In genomic region chr14:35124127-35124526, GRCh38 we compare ENCODE assay signal across 12 cellular contexts. TPM values are rescaled to one million over a fixed set of nuclear protein-coding genes. Genes with fewer than 3 reads are reported as not detected.
DNase-seq lines count a peak whose midpoint lies in the region; ATAC-seq and TF ChIP-seq lines count a peak whose summit lies in the region.
"Had no signal": no experiment of that assay in that cellular context is flagged by ENCODE, and none has a peak within 500 bp of the region (broad histone marks: within the 10 kb centered on the region; RNA-seq: fewer than 3 reads in every experiment).

No MANE protein-coding gene starts in this region.

- H3K9me3 Mint-ChIP-seq in GM23338 = no peaks in the 10 kb centered on the region
- no peaks in the 10 kb centered on the region for H3K9me3 Mint-ChIP-seq in activated T-helper 1 cell treated with anti-CD3 and anti-CD28 coated beads, Interleukin-12 subunit alpha, Interleukin-12 subunit beta, Interleukin-2, Interleukin-4 antibody, amounts not matched to agents 30 ng/mL and 10 ng/mL and 1 ng/mL, durations not matched to agents 14 hours and 24 hours and 36 hours

- H3K27me3 ChIP-seq in A673 (replicated peaks; ENCODE audit: insufficient read depth, low read depth, low read length, poor library complexity) = no peaks in the 10 kb centered on the region
- H3K27me3 ChIP-seq in GM23338 (ENCODE audit: insufficient read depth) = no peaks in the 10 kb centered on the region
- H3K27me3 ChIP-seq in iPS-20b (ENCODE audit: insufficient read depth, low read length) = no peaks in the 10 kb centered on the region
- H3K27me3 ChIP-seq in aorta (ENCODE audit: control insufficient read depth in 1 of 2, insufficient read depth in 2 of 2, low read length in 1 of 2) = no peaks in the 10 kb centered on the region
- H3K27me3 ChIP-seq: foreskin keratinocyte had no signal

- ATAC-seq in GM23338 = no peak
- ATAC-seq in HG03469 (IDR thresholded peaks at IDR 0.05; ENCODE audit: unreplicated experiment) = no peak
- no peak for ATAC-seq in aorta (ENCODE audit: low FRiP score)
- no peak for ATAC-seq in GM21423 (IDR thresholded peaks at IDR 0.05; ENCODE audit: unreplicated experiment)
- ATAC-seq: foreskin keratinocyte had no signal

- H3K4me1 Mint-ChIP-seq in GM23338 = peaks cover 14% of the 10 kb centered on the region
- peaks cover 63% of the 10 kb centered on the region for H3K4me1 Mint-ChIP-seq in activated T-helper 1 cell treated with anti-CD3 and anti-CD28 coated beads, Interleukin-12 subunit alpha, Interleukin-12 subunit beta, Interleukin-2, Interleukin-4 antibody, amounts not matched to agents 30 ng/mL and 10 ng/mL and 1 ng/mL, durations not matched to agents 14 hours and 24 hours and 36 hours (ENCODE audit: low read depth)

- H3K27me3 Mint-ChIP-seq in GM23338 (ENCODE audit: insufficient read depth, low read depth, poor library complexity) = peaks cover 9% of the 10 kb centered on the region
- H3K27me3 Mint-ChIP-seq in activated T-helper 1 cell treated with anti-CD3 and anti-CD28 coated beads, Interleukin-12 subunit alpha, Interleukin-12 subunit beta, Interleukin-2, Interleukin-4 antibody, amounts not matched to agents 30 ng/mL and 10 ng/mL and 1 ng/mL, durations not matched to agents 14 hours and 24 hours and 36 hours (ENCODE audit: insufficient read depth) = no peaks in the 10 kb centered on the region

- intact Hi-C loops in A673 (cut with micrococcal nuclease; ENCODE audit: unreplicated experiment) = loop anchor here (10.0 kb wide), 1 partner anchor 171 kb away; the partner anchor contains the start of gene PSMA6
- intact Hi-C loops in activated T-helper 1 cell treated with anti-CD3 and anti-CD28 coated beads, Interleukin-12 subunit alpha, Interleukin-12 subunit beta, Interleukin-2, Interleukin-4 antibody, amounts not matched to agents 30 ng/mL and 10 ng/mL and 1 ng/mL, durations not matched to agents 14 hours and 24 hours and 36 hours (cut with micrococcal nuclease) = loop anchor here (5.0 to 10.0 kb wide), 3 partner anchors 408 to 1201 kb away; partner anchors contain the start of genes INSM2, MBIP and RALGAPA1
- intact Hi-C loops in aorta (cut with DNase I) = loop anchor here (5.0 to 10.0 kb wide), 5 partner anchors 77 to 298 kb away; partner anchors contain the start of genes FAM177A1 (in 1 of the 2), PSMA6 (in 1 of the 2) and SRP54 (in 1 of the 2)

- no peaks in the 10 kb centered on the region for H3K9me2 ChIP-seq in GM23338 (ENCODE audit: insufficient read depth)

- TF ChIP-seq CTCF in A673 (conservative IDR thresholded peaks at IDR 0.05; ENCODE audit: low read depth, low read length) = no peak
- no peak for TF ChIP-seq CTCF in GM23338 (conservative IDR thresholded peaks at IDR 0.05; ENCODE audit: low read depth in 2 of 2)

- POLR2A ChIA-PET in A673 (lab: Charles Lee; ENCODE audit: low non-redundant PET) = interaction anchor here (0.6 kb wide), 1 partner anchor 710 kb away, joined by 7 read pairs; no protein-coding TSS in a partner anchor

- no peak overlapping the region; the same call in 1 of the 2 replicates for H3K4me2 ChIP-seq in GM23338

- H3K4me1 ChIP-seq in A673 (ENCODE audit: insufficient read depth, low read length, poor library complexity, severe bottlenecking) (peaks cover 19% of the 10 kb centered on the region), GM23338 (ENCODE audit: insufficient read depth) (peaks cover 9% of the 10 kb centered on the region; the same call in 1 of the 2 replicates), iPS-20b (ENCODE audit: insufficient read depth, low read length) (peaks cover 7% of the 10 kb centered on the region; the same call in 1 of the 2 replicates), aorta (ENCODE audit: control insufficient read depth in 1 of 2, insufficient read depth in 2 of 2, low read length in 2 of 2) (no peaks in the 10 kb centered on the region)
- H3K4me1 ChIP-seq: foreskin keratinocyte had no signal

- no TSS peak for BruUV-seq in A673 (replicated peaks; lab: Mats Ljungman, UMichigan)

- H3K27ac ChIP-seq in A673 (ENCODE audit: low read depth, low read length, poor library complexity, severe bottlenecking) = no peak overlapping the region
- H3K27ac ChIP-seq in GM23338 (ENCODE audit: low read depth) = no peak overlapping the region
- no peak overlapping the region for H3K27ac ChIP-seq in iPS-20b (ENCODE audit: low read length)
- no peak overlapping the region for H3K27ac ChIP-seq in aorta (ENCODE audit: low read depth in 1 of 2, low read length in 2 of 2)

- H3K27ac Mint-ChIP-seq in GM23338 = no peak overlapping the region
- H3K27ac Mint-ChIP-seq in activated T-helper 1 cell treated with anti-CD3 and anti-CD28 coated beads, Interleukin-12 subunit alpha, Interleukin-12 subunit beta, Interleukin-2, Interleukin-4 antibody, amounts not matched to agents 30 ng/mL and 10 ng/mL and 1 ng/mL, durations not matched to agents 14 hours and 24 hours and 36 hours = no peak overlapping the region

- no peak overlapping the region for H3K9ac ChIP-seq in iPS-20b (ENCODE audit: low read depth, low read length)

- H3K4me3 ChIP-seq in A673 (ENCODE audit: low read depth, low read length, poor library complexity, severe bottlenecking) (peak overlapping the region; percentile 64), GM23338 (no peak overlapping the region), iPS-20b (ENCODE audit: low read length) (0 out of 2 replicates have a peak overlapping the region, but pooled peaks have one; percentile 79), aorta (ENCODE audit: low read length in 2 of 2) (no peak overlapping the region)

- H3K4me3 Mint-ChIP-seq in GM23338 = peak overlapping the region; percentile 96; the same call in 1 of the 3 replicates
- peak overlapping the region; percentile 97 for H3K4me3 Mint-ChIP-seq in activated T-helper 1 cell treated with anti-CD3 and anti-CD28 coated beads, Interleukin-12 subunit alpha, Interleukin-12 subunit beta, Interleukin-2, Interleukin-4 antibody, amounts not matched to agents 30 ng/mL and 10 ng/mL and 1 ng/mL, durations not matched to agents 14 hours and 24 hours and 36 hours

- H3F3A ChIP-seq in GM23338 (replicated peaks; ENCODE audit: low read depth) = no peaks in the 10 kb centered on the region

- no peaks in the 10 kb centered on the region; the same call in 1 of the 2 replicates for H4K20me1 ChIP-seq in GM23338 (replicated peaks; ENCODE audit: insufficient read depth)

- peaks cover 5% of the 10 kb centered on the region for H3K36me3 Mint-ChIP-seq in GM23338 (ENCODE audit: low read depth)
- peaks cover 39% of the 10 kb centered on the region for H3K36me3 Mint-ChIP-seq in activated T-helper 1 cell treated with anti-CD3 and anti-CD28 coated beads, Interleukin-12 subunit alpha, Interleukin-12 subunit beta, Interleukin-2, Interleukin-4 antibody, amounts not matched to agents 30 ng/mL and 10 ng/mL and 1 ng/mL, durations not matched to agents 14 hours and 24 hours and 36 hours (ENCODE audit: low read depth)

- H2AFZ ChIP-seq in GM23338 = no peak overlapping the region

- H3K79me2 ChIP-seq in GM23338 (replicated peaks; ENCODE audit: insufficient read depth) = peaks cover 34% of the 10 kb centered on the region

- DNase-seq in A673 (ENCODE audit: low spot score) (no peak), GM23338 (ENCODE audit: low spot score) (no peak), aorta (no peak), NK-92 (lab: John Stamatoyannopoulos, UW; ENCODE audit: unreplicated experiment) (no peak)
- DNase-seq in activated T-helper 1 cell treated with anti-CD3 and anti-CD28 coated beads, Interleukin-12 subunit alpha, Interleukin-12 subunit beta, Interleukin-2, Interleukin-4 antibody, amounts not matched to agents 30 ng/mL and 10 ng/mL and 1 ng/mL, durations not matched to agents 14 hours and 24 hours and 36 hours (ENCODE audit: low spot score) = no peak
- DNase-seq: foreskin keratinocyte, kidney, NCI-H1694, T-helper 9 cell had no signal

- CTCF ChIA-PET in A673 (lab: Charles Lee) = interaction anchor here (0.6 kb wide), 2 partner anchors 18 to 23 kb away, joined by 3 to 4 read pairs; no protein-coding TSS in a partner anchor

- H3K36me3 ChIP-seq in A673 (ENCODE audit: insufficient read depth, low read length, poor library complexity, severe bottlenecking) (no peaks in the 10 kb centered on the region), GM23338 (ENCODE audit: insufficient read depth) (no peaks in the 10 kb centered on the region), iPS-20b (ENCODE audit: insufficient read depth, low read depth, low read length) (peaks cover 15% of the 10 kb centered on the region; the same call in 1 of the 2 replicates), aorta (ENCODE audit: control insufficient read depth in 1 of 2, insufficient read depth in 2 of 2, low read length in 1 of 2) (no peaks in the 10 kb centered on the region)

- WGBS in aorta, 2 donors = 97 to 99% methylated on average over 1 of the region's 1 CpG

- H3K9me3 ChIP-seq in A673 (ENCODE audit: low read depth, low read length, poor library complexity, severe bottlenecking) = no peaks in the 10 kb centered on the region
- H3K9me3 ChIP-seq in iPS-20b (ENCODE audit: insufficient read depth, low read depth, low read length) = no peaks in the 10 kb centered on the region
- H3K9me3 ChIP-seq in aorta (ENCODE audit: control insufficient read depth, low read length) = no peaks in the 10 kb centered on the region

RNA-seq across cellular contexts. Expression of gene PRORP, which starts 1.8 kb away (rescaled TPM):
- total RNA-seq in A673 (2021) (41.5 and 46.5 TPM in 2 replicates), aorta (10 to 100 TPM; 20.0 to 20.4 TPM)
- total RNA-seq in GM23338 (2014; rRNA removed; shearing (Covaris generic)) = 39.0 and 50.4 TPM in 2 replicates
- polyA plus RNA-seq in GM23338 (2016; fragmentation: Nextera tagmentation; extraction: Ambion mirVana) (25.3 and 28.8 TPM in 2 replicates), aorta (10 to 100 TPM; 11.0 to 11.5 TPM)
- 34.1 and 38.0 TPM in 2 replicates for total RNA-seq in activated T-helper 1 cell treated with anti-CD3 and anti-CD28 coated beads, Interleukin-12 subunit alpha, Interleukin-12 subunit beta, Interleukin-2, Interleukin-4 antibody, amounts not matched to agents 30 ng/mL and 10 ng/mL and 1 ng/mL, durations not matched to agents 14 hours and 24 hours and 36 hours

RNA-seq across cellular contexts. Expression of gene PPP2R3C, which starts 2.3 kb away (rescaled TPM):
- 50.5 and 56.2 TPM in 2 replicates for total RNA-seq in A673 (2021)
- total RNA-seq in GM23338 (2014; rRNA removed; shearing (Covaris generic)) = 35.9 and 40.0 TPM in 2 replicates
- polyA plus RNA-seq in GM23338 (2016; fragmentation: Nextera tagmentation; extraction: Ambion mirVana) = 37.6 and 43.0 TPM in 2 replicates
- total RNA-seq in activated T-helper 1 cell treated with anti-CD3 and anti-CD28 coated beads, Interleukin-12 subunit alpha, Interleukin-12 subunit beta, Interleukin-2, Interleukin-4 antibody, amounts not matched to agents 30 ng/mL and 10 ng/mL and 1 ng/mL, durations not matched to agents 14 hours and 24 hours and 36 hours = 48.2 and 52.4 TPM in 2 replicates
- total RNA-seq in aorta = 10 to 100 TPM; 33.1 to 36.6 TPM
- polyA plus RNA-seq in aorta = 10 to 100 TPM; 47.2 to 63.2 TPM

Comparison
In these comparisons a context has a peak if more than half of its experiments do, and no peak if none do; other contexts are left out.
1. H3K4me3 ChIP-seq: peak in A673 (single experiment) and iPS-20b (single experiment); none in GM23338 (single experiment) and aorta (0 of 2).